Comparison of ENCODE assay signal across 8 cellular contexts in the genomic region with DNA sequence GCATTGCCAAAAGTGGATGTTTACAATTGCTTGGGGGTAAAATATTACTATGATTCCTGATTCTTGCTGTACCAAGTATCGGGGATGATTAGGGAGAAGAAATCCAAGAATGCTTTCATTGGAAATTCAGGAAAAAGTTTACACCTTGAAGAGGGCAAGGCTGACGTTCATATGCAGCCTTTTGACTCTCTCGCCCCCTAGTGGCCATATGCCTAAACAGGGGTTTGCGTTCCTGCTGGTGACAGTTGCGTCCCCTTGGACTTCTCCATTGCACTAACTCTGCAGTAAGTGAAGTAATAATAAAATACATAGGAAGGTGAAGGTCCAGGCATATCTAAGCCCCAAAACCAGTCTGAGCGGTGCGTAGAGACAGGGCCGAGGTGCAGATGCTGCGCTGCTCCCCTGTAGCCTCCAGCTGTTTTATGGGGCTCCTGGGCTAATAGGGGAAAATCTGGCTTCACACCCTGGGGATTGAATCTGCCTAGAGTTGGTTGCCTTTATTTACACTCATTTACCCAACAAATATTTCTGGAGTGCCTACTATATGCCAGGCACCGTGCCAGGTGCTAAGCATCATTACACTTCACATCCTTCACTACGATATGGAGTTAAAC. TPM values are rescaled to one million over a fixed set of nuclear protein-coding genes. Genes with fewer than 3 reads are reported as not detected.
DNase-seq lines count a peak whose midpoint lies in the region; ATAC-seq and TF ChIP-seq lines count a peak whose summit lies in the region.

No MANE protein-coding gene starts in this region.

- no peaks in the 10 kb centered on the region for H3K9me3 Mint-ChIP-seq in activated naive CD8-positive, alpha-beta T cell treated with anti-CD3 and anti-CD28 coated beads, Interleukin-2, amount 50 U/mL, for 24 hours

- TF ChIP-seq CTCF in retinal pigment epithelial cell (conservative IDR thresholded peaks at IDR 0.05; ENCODE audit: low read depth, low read length) = peak; percentile 98

- intact Hi-C loops in left cardiac atrium (cut with DNase I) = loop anchor here (1.0 to 5.0 kb wide), 2 partner anchors 202 to 204 kb away; no protein-coding TSS in a partner anchor

- peak; percentile 91 for ATAC-seq in GM21447 (IDR thresholded peaks at IDR 0.05; ENCODE audit: unreplicated experiment)
- no peak for ATAC-seq in activated naive CD8-positive, alpha-beta T cell treated with anti-CD3 and anti-CD28 coated beads, Interleukin-2, amount 50 U/mL, for 24 hours
- ATAC-seq in left cardiac atrium = peak; percentile 85 to 88
- ATAC-seq in HG03571 (IDR thresholded peaks at IDR 0.05; ENCODE audit: unreplicated experiment) = no peak

- H3K4me1 Mint-ChIP-seq in activated naive CD8-positive, alpha-beta T cell treated with anti-CD3 and anti-CD28 coated beads, Interleukin-2, amount 50 U/mL, for 24 hours = no peaks in the 10 kb centered on the region

- peaks cover 8% of the 10 kb centered on the region for H3K27me3 Mint-ChIP-seq in activated naive CD8-positive, alpha-beta T cell treated with anti-CD3 and anti-CD28 coated beads, Interleukin-2, amount 50 U/mL, for 24 hours

- DNase-seq in DMS79 treated with DMSO at 0.1 percent for 48 hours (lab: John Stamatoyannopoulos, UW) = peak; percentile 56
- peak; percentile 63 for DNase-seq in HuH-7.5 (ENCODE audit: low spot score)
- peak; percentile 4 for DNase-seq in SKM-1 (lab: John Stamatoyannopoulos, UW; ENCODE audit: unreplicated experiment)
- peak; percentile 71 for DNase-seq in activated naive CD8-positive, alpha-beta T cell treated with anti-CD3 and anti-CD28 coated beads, Interleukin-2, amount 50 U/mL, for 24 hours
- peak; percentile 78 for DNase-seq in left cardiac atrium
- DNase-seq in retinal pigment epithelial cell (ENCODE audit: low read depth) = no peak

- H3K27ac Mint-ChIP-seq in activated naive CD8-positive, alpha-beta T cell treated with anti-CD3 and anti-CD28 coated beads, Interleukin-2, amount 50 U/mL, for 24 hours = no peak overlapping the region

- no peak overlapping the region for H3K4me3 ChIP-seq in retinal pigment epithelial cell (ENCODE audit: low read length)

- H3K4me3 Mint-ChIP-seq in activated naive CD8-positive, alpha-beta T cell treated with anti-CD3 and anti-CD28 coated beads, Interleukin-2, amount 50 U/mL, for 24 hours = no peak overlapping the region

- no peaks in the 10 kb centered on the region for H3K36me3 Mint-ChIP-seq in activated naive CD8-positive, alpha-beta T cell treated with anti-CD3 and anti-CD28 coated beads, Interleukin-2, amount 50 U/mL, for 24 hours (ENCODE audit: low read depth)

RNA-seq across cellular contexts. Expression of gene KIAA1217, which starts 12.4 kb away (rescaled TPM):
- 10 to 100 TPM; 19.5 to 32.6 TPM for total RNA-seq in left cardiac atrium

Comparison
In these comparisons a context has a peak if more than half of its experiments do, and no peak if none do; other contexts are left out.
1. ATAC-seq: peak in GM21447 (single experiment) and left cardiac atrium (2 of 2); none in activated naive CD8-positive, alpha-beta T cell treated with anti-CD3 and anti-CD28 coated beads, Interleukin-2, amount 50 U/mL, for 24 hours (single experiment) and HG03571 (single experiment).